17 cellular contexts compared by ENCODE assay signal in the genomic region with DNA sequence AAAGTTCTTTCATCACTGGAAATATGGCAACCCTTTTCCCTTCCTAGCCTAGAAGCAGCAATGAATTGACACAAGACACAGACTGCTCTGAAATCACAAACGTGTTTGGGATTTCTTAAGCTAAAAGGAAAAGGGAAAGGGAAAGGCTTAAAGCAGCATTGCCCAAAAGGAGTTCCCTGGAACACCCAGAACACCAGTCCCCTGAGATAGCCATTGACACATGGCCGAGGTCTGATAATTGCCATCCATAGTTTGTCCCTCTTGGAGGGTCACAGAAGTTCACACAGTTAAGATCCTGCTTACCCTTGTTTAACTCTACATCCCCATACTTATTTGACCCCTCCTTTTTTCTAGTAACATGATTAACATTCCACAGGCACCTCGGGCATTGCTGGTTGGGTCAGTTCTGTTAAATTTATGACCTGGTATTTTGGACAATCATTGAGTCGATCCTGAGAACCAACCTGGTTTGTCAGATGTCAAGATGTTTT.
A peak's percentile ranks its signal among the peaks of the same experiment; 100 is the strongest.
DNase-seq lines count a peak whose midpoint lies in the region; ATAC-seq, FAIRE-seq and TF ChIP-seq lines count a peak whose summit lies in the region.
"Had no signal": no experiment of that assay in that cellular context is flagged by ENCODE, and none has a peak within 500 bp of the region (broad histone marks: within the 10 kb centered on the region; RNA-seq: fewer than 3 reads in every experiment).

No MANE protein-coding gene starts in this region.

- H3K36me3 Mint-ChIP-seq in activated B cell treated with CpG ODN at 0.5 μM for 24 hours (ENCODE audit: low read depth) (no peaks in the 10 kb centered on the region), type B pancreatic cell (no peaks in the 10 kb centered on the region)
- H3K36me3 Mint-ChIP-seq: natural killer cell treated with Interleukin-12 subunit alpha and Interleukin-12 subunit beta and Interleukin-15 and Interleukin-18, amount 100 ng/mL, for 72 hours had no signal

- FAIRE-seq in HepG2 (lab: Jason Lieb, UNC): no peak
- FAIRE-seq in keratinocyte (lab: Jason Lieb, UNC): no peak

- H2AFZ ChIP-seq in HepG2 (ENCODE audit: low read length): peak overlapping the region; percentile 25
- no peak overlapping the region for H2AFZ ChIP-seq in keratinocyte (ENCODE audit: control insufficient read depth, low read length)

- no peaks in the 10 kb centered on the region for H3K79me2 ChIP-seq in HepG2 (ENCODE audit: insufficient read depth, low read length)
- H3K79me2 ChIP-seq in keratinocyte (ENCODE audit: control insufficient read depth, insufficient read depth, low read length): no peaks in the 10 kb centered on the region

- no peaks in the 10 kb centered on the region for H4K20me1 ChIP-seq in HepG2 (ENCODE audit: insufficient read depth, low read length)
- H4K20me1 ChIP-seq in keratinocyte (ENCODE audit: control insufficient read depth, extremely low read depth, insufficient read depth, low read length): no peaks in the 10 kb centered on the region

- TF ChIP-seq CTCF in HepG2 (CRISPR knock-in tag; IDR thresholded peaks at IDR 0.05): no peak
- no peak for TF ChIP-seq CTCF in right lobe of liver (IDR thresholded peaks at IDR 0.05)
- TF ChIP-seq CTCF in activated B cell treated with CpG ODN at 0.5 μM for 24 hours (IDR thresholded peaks at IDR 0.05): no peak
- TF ChIP-seq CTCF in keratinocyte (optimal IDR thresholded peaks at IDR 0.05 in 1 of 3, IDR thresholded peaks at IDR 0.05 in 1 of 3, conservative IDR thresholded peaks at IDR 0.05 in 1 of 3; ENCODE audit: extremely low read depth in 1 of 3, insufficient read depth in 2 of 3, low read length in 3 of 3): no peak
- TF ChIP-seq CTCF in type B pancreatic cell (conservative IDR thresholded peaks at IDR 0.05): no peak

- TF ChIP-seq EP300 in HepG2 (IDR thresholded peaks at IDR 0.05; ENCODE audit: low read depth in 2 of 2, low read length in 2 of 2) (no peak), HepG2 (CRISPR knock-in tag; IDR thresholded peaks at IDR 0.05; ENCODE audit: borderline replicate concordance) (no peak)

- BruUV-seq in HepG2 (replicated peaks; lab: Mats Ljungman, UMichigan): no TSS peak

- H3K27ac ChIP-seq in HepG2 (ENCODE audit: extremely low read length, insufficient read depth, low read length): peak overlapping the region; percentile 34
- no peak overlapping the region for H3K27ac ChIP-seq in right lobe of liver
- H3K27ac ChIP-seq in keratinocyte (ENCODE audit: control insufficient read depth, insufficient read depth, low read length): peak overlapping the region; percentile 42
- H3K27ac ChIP-seq: ascending aorta, dorsolateral prefrontal cortex, gastroesophageal sphincter, tibial nerve had no signal

- no peaks in the 10 kb centered on the region for H3K9me1 ChIP-seq in keratinocyte (ENCODE audit: control insufficient read depth, extremely low read depth, insufficient read depth, low read length)

- no peak overlapping the region; the same call in 1 of the 2 replicates for H3K9ac ChIP-seq in HepG2 (ENCODE audit: insufficient read depth, low read depth, low read length)
- no peak overlapping the region for H3K9ac ChIP-seq in keratinocyte (ENCODE audit: control insufficient read depth, extremely low read depth, insufficient read depth, low read length)

- no peaks in the 10 kb centered on the region for H3K36me3 ChIP-seq in HepG2 (replicated peaks in 1 of 2; ENCODE audit: control insufficient read depth in 1 of 2, insufficient read depth in 2 of 2, low read length in 2 of 2)
- H3K36me3 ChIP-seq in right lobe of liver: no peaks in the 10 kb centered on the region
- H3K36me3 ChIP-seq in keratinocyte (ENCODE audit: control insufficient read depth in 2 of 2, extremely low read depth in 1 of 2, insufficient read depth in 2 of 2, low read length in 2 of 2): no peaks in the 10 kb centered on the region
- H3K36me3 ChIP-seq: ascending aorta, gastroesophageal sphincter, tibial nerve had no signal

- POLR2A ChIA-PET in HepG2 (lab: Yijun Ruan, JAX) (interaction anchor here (1.9 kb wide), 1 partner anchor 33 kb away, joined by 10 read pairs; no protein-coding TSS in a partner anchor), activated B cell treated with CpG ODN at 0.5 μM for 24 hours (lab: Charles Lee) (interaction anchor here (1.3 kb wide), 1 partner anchor 31 kb away, joined by 4 read pairs; no protein-coding TSS in a partner anchor)

- no peak for TF ChIP-seq POLR2A in HepG2 (IDR thresholded peaks at IDR 0.05; ENCODE audit: insufficient read depth in 1 of 2, low read depth in 2 of 2, low read length in 2 of 2)
- no peak for TF ChIP-seq POLR2A in right lobe of liver (IDR thresholded peaks at IDR 0.05)

- in situ Hi-C loops in HepG2 (cut with HindIII; ENCODE audit: extremely low pct_ligation_motif_present, low pct_unique_long_range_greater_than_20kb): no loop called here

- H3K27me3 ChIP-seq in HepG2 (ENCODE audit: control insufficient read depth in 1 of 2, insufficient read depth in 2 of 2, low read length in 2 of 2) (no peaks in the 10 kb centered on the region), right lobe of liver (no peaks in the 10 kb centered on the region), keratinocyte (ENCODE audit: control insufficient read depth, extremely low read depth, insufficient read depth, low read length) (no peaks in the 10 kb centered on the region)
- H3K27me3 ChIP-seq: ascending aorta, dorsolateral prefrontal cortex, gastroesophageal sphincter, tibial nerve had no signal

- intact Hi-C loops in HepG2 (cut with micrococcal nuclease; ENCODE audit: unreplicated experiment) (loop anchor here (5.0 kb wide), 1 partner anchor 35 kb away; no protein-coding TSS in a partner anchor), right lobe of liver (cut with DNase I) (no loop called here), activated B cell treated with CpG ODN at 0.5 μM for 24 hours (cut with micrococcal nuclease) (loop anchor here (2.0 kb wide), 1 partner anchor 30 kb away; no protein-coding TSS in a partner anchor)

- CTCF ChIA-PET in HepG2 (lab: Yijun Ruan, JAX; ENCODE audit: low intra/inter-chr PET ratio, low total read pairs): no interaction called here
- CTCF ChIA-PET in activated B cell treated with CpG ODN at 0.5 μM for 24 hours (lab: Charles Lee): no interaction called here

- peaks cover 69% of the 10 kb centered on the region for H3K4me1 ChIP-seq in HepG2 (ENCODE audit: insufficient read depth, low read length)
- no peaks in the 10 kb centered on the region for H3K4me1 ChIP-seq in right lobe of liver
- peaks cover 18% of the 10 kb centered on the region for H3K4me1 ChIP-seq in keratinocyte (ENCODE audit: control insufficient read depth, extremely low read depth, insufficient read depth, low read length)
- H3K4me1 ChIP-seq: ascending aorta, gastroesophageal sphincter, tibial nerve had no signal

- H3K27me3 Mint-ChIP-seq in activated B cell treated with CpG ODN at 0.5 μM for 24 hours (no peaks in the 10 kb centered on the region), type B pancreatic cell (no peaks in the 10 kb centered on the region)

- TF ChIP-seq RAD21 in HepG2 (CRISPR knock-in tag; IDR thresholded peaks at IDR 0.05): no peak

- H3K9me3 Mint-ChIP-seq in activated B cell treated with CpG ODN at 0.5 μM for 24 hours (no peaks in the 10 kb centered on the region), type B pancreatic cell (no peaks in the 10 kb centered on the region)
- H3K9me3 Mint-ChIP-seq: activated T-cell treated with anti-CD3 and anti-CD28 coated beads, Interleukin-2, amount 50 U/mL, for 4 hours; natural killer cell treated with Interleukin-12 subunit alpha and Interleukin-12 subunit beta and Interleukin-15 and Interleukin-18, amount 100 ng/mL, for 72 hours had no signal

- H3K4me3 ChIP-seq in HepG2 (replicated peaks in 1 of 3; ENCODE audit: insufficient read depth in 1 of 3, low read depth in 2 of 3, low read length in 3 of 3): no peak overlapping the region
- no peak overlapping the region for H3K4me3 ChIP-seq in right lobe of liver
- no peak overlapping the region for H3K4me3 ChIP-seq in keratinocyte (ENCODE audit: control insufficient read depth in 2 of 3, extremely low read depth in 1 of 3, insufficient read depth in 2 of 3, low read depth in 1 of 3, low read length in 3 of 3)
- H3K4me3 ChIP-seq: ascending aorta, dorsolateral prefrontal cortex, gastroesophageal sphincter, tibial nerve had no signal

- no peak for ATAC-seq in HepG2
- no peak for ATAC-seq in right lobe of liver
- ATAC-seq in activated B cell treated with CpG ODN at 0.5 μM for 24 hours (ENCODE audit: low read depth): no peak
- ATAC-seq in GM19463 (IDR thresholded peaks at IDR 0.05; ENCODE audit: unreplicated experiment): no peak
- ATAC-seq: gastroesophageal sphincter; natural killer cell treated with Interleukin-12 subunit alpha and Interleukin-12 subunit beta and Interleukin-15 and Interleukin-18, amount 100 ng/mL, for 72 hours had no signal

- H3K4me3 Mint-ChIP-seq in activated B cell treated with CpG ODN at 0.5 μM for 24 hours (no peak overlapping the region), type B pancreatic cell (no peak overlapping the region)
- H3K4me3 Mint-ChIP-seq: activated T-cell treated with anti-CD3 and anti-CD28 coated beads, Interleukin-2, amount 50 U/mL, for 4 hours had no signal

- H3K4me1 Mint-ChIP-seq in activated B cell treated with CpG ODN at 0.5 μM for 24 hours (peaks cover 35% of the 10 kb centered on the region), type B pancreatic cell (ENCODE audit: unreplicated experiment) (peaks cover 16% of the 10 kb centered on the region)

- dilution Hi-C loops in keratinocyte (cut with MboI; ENCODE audit: extremely low pct_ligation_motif_present, low sequenced_read_pairs): no loop called here

- DNase-seq in HepG2 (ENCODE audit: low spot score) (no peak), right lobe of liver (no peak), activated B cell treated with CpG ODN at 0.5 μM for 24 hours (no peak), keratinocyte (ENCODE audit: low read depth, low spot score) (no peak), type B pancreatic cell (ENCODE audit: extremely low spot score, unreplicated experiment) (no peak), Kasumi-1 (lab: John Stamatoyannopoulos, UW) (no peak), GM03348 (ENCODE audit: low spot score) (no peak)
- DNase-seq: activated T-cell treated with anti-CD3 and anti-CD28 coated beads, Interleukin-2, amount 50 U/mL, for 4 hours; DMS79; dorsolateral prefrontal cortex; NCI-H187 treated with DMSO at 0.1 percent for 48 hours; stimulated activated CD4-positive, alpha-beta T cell treated with anti-CD3 and anti-CD28 coated beads, Interleukin-12 subunit alpha, Interleukin-12 subunit beta, amount 100 ng/mL, for 4 hours had no signal

- H3K4me2 ChIP-seq in HepG2 (ENCODE audit: low read depth, low read length) (peak overlapping the region; percentile 30), keratinocyte (ENCODE audit: control insufficient read depth, extremely low read depth, insufficient read depth, low read depth, low read length) (peak overlapping the region; percentile 66)

- H3K27ac Mint-ChIP-seq in activated B cell treated with CpG ODN at 0.5 μM for 24 hours: peak overlapping the region; percentile 87
- H3K27ac Mint-ChIP-seq in type B pancreatic cell: peak overlapping the region; percentile 35

- H3K9me3 ChIP-seq in HepG2 (ENCODE audit: low read length) (no peaks in the 10 kb centered on the region), right lobe of liver (no peaks in the 10 kb centered on the region), keratinocyte (ENCODE audit: control insufficient read depth, low read depth, low read length) (no peaks in the 10 kb centered on the region)
- H3K9me3 ChIP-seq: ascending aorta, gastroesophageal sphincter, tibial nerve had no signal

- WGBS in HepG2 (ENCODE audit: low lambda C conversion rate): 33% methylated on average over 4 of the region's 4 CpGs
- WGBS in right lobe of liver (ENCODE audit: insufficient coverage, low coverage, low lambda C conversion rate, missing lambda C conversion rate): 47% methylated on average over 4 of the region's 4 CpGs

Comparison
In these comparisons a context has a peak if more than half of its experiments do, and no peak if none do; other contexts are left out.
1. H3K27ac ChIP-seq: peak in HepG2 (single experiment) and keratinocyte (single experiment); none in right lobe of liver (0 of 3).
2. intact Hi-C loops: an anchor here in HepG2 (5.0 kb wide) and activated B cell treated with CpG ODN at 0.5 μM for 24 hours (2.0 kb wide); none called in right lobe of liver.